In the genomic region with DNA sequence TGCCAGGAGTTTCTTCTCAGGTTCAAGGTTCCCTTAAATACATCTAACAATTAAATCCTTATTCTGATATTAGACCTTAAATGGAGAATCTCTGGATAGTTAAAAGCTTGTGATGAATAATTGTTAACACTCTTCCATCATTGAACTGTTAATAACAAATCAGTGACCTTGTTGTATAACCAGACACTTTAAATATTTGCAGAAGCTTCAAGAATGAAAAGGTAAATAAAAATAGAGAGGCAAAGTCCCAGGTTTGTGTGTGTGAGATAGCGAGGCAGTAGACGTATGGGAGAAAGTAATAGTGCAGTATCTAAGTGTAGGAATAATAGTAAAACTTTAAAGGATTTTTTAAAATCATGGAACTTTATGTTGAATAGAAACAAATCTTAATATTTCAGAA, we compare ENCODE assay signal across 23 cellular contexts.
"Had no signal": no experiment of that assay in that cellular context is flagged by ENCODE, and none has a peak within 500 bp of the region (broad histone marks: within the 10 kb centered on the region; RNA-seq: fewer than 3 reads in every experiment).

No MANE protein-coding gene starts in this region.

- DNase-seq: activated CD4-positive, alpha-beta T cell treated with anti-CD3 and anti-CD28 coated beads for 4 hours; activated CD8-positive, alpha-beta memory T cell treated with anti-CD3 and anti-CD28 coated beads, Interleukin-2, amount 50 U/mL, for 4 hours; activated CD8-positive, alpha-beta T cell treated with anti-CD3 and anti-CD28 coated beads for 36 hours; activated gamma-delta T cell treated with Interleukin-2 at 50 U/mL for 16 hours; activated naive CD4-positive, alpha-beta T cell treated with anti-CD3 and anti-CD28 coated beads, Interleukin-2, amount 10 ng/mL, durations not matched to agents 7 days and 5 days; activated naive CD8-positive, alpha-beta T cell treated with anti-CD3 and anti-CD28 coated beads for 36 hours; activated T-cell treated with anti-CD3 and anti-CD28 coated beads, Interleukin-2, amount 50 U/mL, for 72 hours; central memory CD4-positive, alpha-beta T cell; Karpas-422; MM.1S; NCI-H1105; NCI-H1436; NCI-H1694 treated with DMSO at 0.1 percent for 48 hours; NCI-H2081; NCI-H524 treated with DMSO at 0.1 percent for 48 hours; NCI-H82; Peyer's patch; Right ventricle myocardium superior had no signal

- H3K36me3 ChIP-seq: Peyer's patch, SJSA1 had no signal

- H3K4me1 ChIP-seq: Peyer's patch had no signal

- H3K4me1 Mint-ChIP-seq: activated naive CD4-positive, alpha-beta T cell treated with anti-CD3 and anti-CD28 coated beads, Interleukin-2, amount 10 ng/mL, durations not matched to agents 7 days and 5 days; activated naive CD8-positive, alpha-beta T cell treated with anti-CD3 and anti-CD28 coated beads for 36 hours had no signal

- H3K9me3 ChIP-seq: Peyer's patch, SJSA1 had no signal

- H3K9me3 Mint-ChIP-seq: activated CD8-positive, alpha-beta T cell treated with anti-CD3 and anti-CD28 coated beads for 36 hours; activated naive CD4-positive, alpha-beta T cell treated with anti-CD3 and anti-CD28 coated beads, Interleukin-2, amount 10 ng/mL, durations not matched to agents 7 days and 5 days; activated naive CD8-positive, alpha-beta T cell treated with anti-CD3 and anti-CD28 coated beads for 36 hours; activated T-helper 2 cell treated with anti-CD3 and anti-CD28 coated beads, Interferon-gamma antibody, Interleukin-2, Interleukin-4, amounts not matched to agents 10 μg/mL and 5 μg/mL and 100 μg/mL, durations not matched to agents 14 hours and 24 hours and 36 hours; T-helper 1 cell treated with Interleukin-12 subunit alpha and Interleukin-12 subunit beta and Interleukin-4 antibody, amounts not matched to agents 30 μg/mL and 1 μg/mL, for 36 hours had no signal

- H3K36me3 Mint-ChIP-seq: activated naive CD4-positive, alpha-beta T cell treated with anti-CD3 and anti-CD28 coated beads, Interleukin-2, amount 10 ng/mL, durations not matched to agents 7 days and 5 days; activated naive CD8-positive, alpha-beta T cell treated with anti-CD3 and anti-CD28 coated beads for 36 hours had no signal

- H3K27me3 ChIP-seq: Peyer's patch, SJSA1 had no signal

- H3K27ac ChIP-seq: Peyer's patch, RWPE1, SJSA1 had no signal

- H3K4me3 ChIP-seq: Peyer's patch, SJSA1 had no signal

- ATAC-seq: activated CD4-positive, CD25-positive, alpha-beta regulatory T cell treated with anti-CD3 and anti-CD28 coated beads, Interleukin-2, amount 50 U/mL, for 24 hours; activated CD8-positive, alpha-beta T cell treated with anti-CD3 and anti-CD28 coated beads for 36 hours; activated T-cell treated with anti-CD3 and anti-CD28 coated beads, Interleukin-2, amount 50 U/mL, for 72 hours had no signal

- H3K27me3 Mint-ChIP-seq: activated CD8-positive, alpha-beta T cell treated with anti-CD3 and anti-CD28 coated beads for 36 hours; activated naive CD4-positive, alpha-beta T cell treated with anti-CD3 and anti-CD28 coated beads, Interleukin-2, amount 10 ng/mL, durations not matched to agents 7 days and 5 days had no signal

- H3K4me3 Mint-ChIP-seq: activated CD8-positive, alpha-beta T cell treated with anti-CD3 and anti-CD28 coated beads for 36 hours; activated naive CD4-positive, alpha-beta T cell treated with anti-CD3 and anti-CD28 coated beads, Interleukin-2, amount 10 ng/mL, durations not matched to agents 7 days and 5 days; activated naive CD8-positive, alpha-beta T cell treated with anti-CD3 and anti-CD28 coated beads for 36 hours; activated T-cell treated with anti-CD3 and anti-CD28 coated beads, Interleukin-2, amount 50 U/mL, for 72 hours; T-helper 1 cell treated with Interleukin-12 subunit alpha and Interleukin-12 subunit beta and Interleukin-4 antibody, amounts not matched to agents 30 μg/mL and 1 μg/mL, for 36 hours had no signal

- H3K27ac Mint-ChIP-seq: activated CD8-positive, alpha-beta T cell treated with anti-CD3 and anti-CD28 coated beads for 36 hours; activated naive CD4-positive, alpha-beta T cell treated with anti-CD3 and anti-CD28 coated beads, Interleukin-2, amount 10 ng/mL, durations not matched to agents 7 days and 5 days; activated naive CD8-positive, alpha-beta T cell treated with anti-CD3 and anti-CD28 coated beads for 36 hours; activated T-cell treated with anti-CD3 and anti-CD28 coated beads, Interleukin-2, amount 50 U/mL, for 72 hours; activated T-helper 2 cell treated with anti-CD3 and anti-CD28 coated beads, Interferon-gamma antibody, Interleukin-2, Interleukin-4, amounts not matched to agents 10 μg/mL and 5 μg/mL and 100 μg/mL, durations not matched to agents 14 hours and 24 hours and 36 hours; T-helper 1 cell treated with Interleukin-12 subunit alpha and Interleukin-12 subunit beta and Interleukin-4 antibody, amounts not matched to agents 30 μg/mL and 1 μg/mL, for 36 hours had no signal
